Comparison of ENCODE assay signal across 1 cellular context in the genomic region with DNA sequence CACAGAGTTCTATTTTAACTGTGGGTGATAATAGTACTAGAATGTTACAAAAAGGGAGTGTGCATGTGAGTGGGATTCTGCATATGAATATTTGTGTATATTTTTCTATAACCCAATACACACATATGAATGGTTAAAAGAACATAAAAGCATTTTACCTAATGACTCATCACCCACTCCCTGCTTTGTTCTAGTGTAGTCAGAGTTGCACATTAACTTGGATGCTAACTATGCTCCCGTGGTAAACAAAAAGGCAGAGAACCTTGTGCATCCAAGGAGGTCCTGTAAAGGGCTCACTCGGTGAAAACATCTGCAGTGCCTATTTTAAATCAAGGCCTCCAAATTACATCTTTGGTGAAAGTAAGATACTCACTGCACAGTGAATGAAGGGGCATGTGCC.
TF ChIP-seq lines count a peak whose summit lies in the region.

No MANE protein-coding gene starts in this region.

TF ChIP-seq in HepG2, 621 proteins besides CTCF, POLR2A, EP300 and RAD21 (continued from another document and continues in another):
- TF ChIP-seq FOXA3 (CRISPR knock-in tag; IDR thresholded peaks at IDR 0.05) (peak; percentile 10; the same call in 1 of the 2 replicates), SOX5 (CRISPR knock-in tag; IDR thresholded peaks at IDR 0.05; ENCODE audit: borderline replicate concordance) (peak; percentile 73; the same call in 1 of the 2 replicates), BRD4 (CRISPR knock-in tag; IDR thresholded peaks at IDR 0.05) (no peak), TCF7 (IDR thresholded peaks at IDR 0.05; ENCODE audit: low read depth) (peak; percentile 18; the same call in 1 of the 2 replicates), REL (CRISPR knock-in tag; conservative IDR thresholded peaks at IDR 0.05) (no peak), GATA4 (IDR thresholded peaks at IDR 0.05; ENCODE audit: borderline replicate concordance, low read depth) (no peak), ISX (CRISPR knock-in tag; conservative IDR thresholded peaks at IDR 0.05) (no peak), SAP130 (CRISPR knock-in tag; IDR thresholded peaks at IDR 0.05; ENCODE audit: low read depth) (no peak), ZFP1 (CRISPR knock-in tag; IDR thresholded peaks at IDR 0.05) (no peak), NR3C1 (CRISPR knock-in tag; IDR thresholded peaks at IDR 0.05) (no peak), NCOA1 (CRISPR knock-in tag; IDR thresholded peaks at IDR 0.05) (no peak), SRSF9 (IDR thresholded peaks at IDR 0.05; ENCODE audit: borderline replicate concordance, insufficient read depth, low read depth, low read length, poor library complexity, severe bottlenecking) (no peak), SMC3 (IDR thresholded peaks at IDR 0.05; ENCODE audit: low read length) (no peak), HDAC1 (CRISPR knock-in tag; IDR thresholded peaks at IDR 0.05) (no peak), RBFOX2 (IDR thresholded peaks at IDR 0.05; ENCODE audit: low read depth, low read length) (no peak), FOSL2 (CRISPR knock-in tag; IDR thresholded peaks at IDR 0.05) (peak; percentile 66), ZFAT (CRISPR knock-in tag; conservative IDR thresholded peaks at IDR 0.05) (no peak), JUND (CRISPR knock-in tag; IDR thresholded peaks at IDR 0.05) (no peak), ARNT2 (CRISPR knock-in tag; IDR thresholded peaks at IDR 0.05; ENCODE audit: low read depth) (no peak), ZNF484 (CRISPR knock-in tag; IDR thresholded peaks at IDR 0.05; ENCODE audit: borderline replicate concordance, low read depth) (no peak), SOX13 (IDR thresholded peaks at IDR 0.05) (no peak), SOX13 (CRISPR knock-in tag; conservative IDR thresholded peaks at IDR 0.05 in 1 of 2, IDR thresholded peaks at IDR 0.05 in 1 of 2) (peak in 1 of 2 experiments; percentile 43; a peak in 1 of 4 replicates), BHLHE40 (IDR thresholded peaks at IDR 0.05; ENCODE audit: low read length) (no peak)
- TF ChIP-seq, protein P1, sequence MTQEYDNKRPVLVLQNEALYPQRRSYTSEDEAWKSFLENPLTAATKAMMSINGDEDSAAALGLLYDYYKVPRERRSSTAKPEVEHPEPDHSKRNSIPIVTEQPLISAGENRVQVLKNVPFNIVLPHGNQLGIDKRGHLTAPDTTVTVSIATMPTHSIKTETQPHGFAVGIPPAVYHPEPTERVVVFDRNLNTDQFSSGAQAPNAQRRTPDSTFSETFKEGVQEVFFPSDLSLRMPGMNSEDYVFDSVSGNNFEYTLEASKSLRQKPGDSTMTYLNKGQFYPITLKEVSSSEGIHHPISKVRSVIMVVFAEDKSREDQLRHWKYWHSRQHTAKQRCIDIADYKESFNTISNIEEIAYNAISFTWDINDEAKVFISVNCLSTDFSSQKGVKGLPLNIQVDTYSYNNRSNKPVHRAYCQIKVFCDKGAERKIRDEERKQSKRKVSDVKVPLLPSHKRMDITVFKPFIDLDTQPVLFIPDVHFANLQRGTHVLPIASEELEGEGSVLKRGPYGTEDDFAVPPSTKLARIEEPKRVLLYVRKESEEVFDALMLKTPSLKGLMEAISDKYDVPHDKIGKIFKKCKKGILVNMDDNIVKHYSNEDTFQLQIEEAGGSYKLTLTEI (CRISPR knock-in tag; conservative IDR thresholded peaks at IDR 0.05) = no peak
- TF ChIP-seq, protein P2, sequence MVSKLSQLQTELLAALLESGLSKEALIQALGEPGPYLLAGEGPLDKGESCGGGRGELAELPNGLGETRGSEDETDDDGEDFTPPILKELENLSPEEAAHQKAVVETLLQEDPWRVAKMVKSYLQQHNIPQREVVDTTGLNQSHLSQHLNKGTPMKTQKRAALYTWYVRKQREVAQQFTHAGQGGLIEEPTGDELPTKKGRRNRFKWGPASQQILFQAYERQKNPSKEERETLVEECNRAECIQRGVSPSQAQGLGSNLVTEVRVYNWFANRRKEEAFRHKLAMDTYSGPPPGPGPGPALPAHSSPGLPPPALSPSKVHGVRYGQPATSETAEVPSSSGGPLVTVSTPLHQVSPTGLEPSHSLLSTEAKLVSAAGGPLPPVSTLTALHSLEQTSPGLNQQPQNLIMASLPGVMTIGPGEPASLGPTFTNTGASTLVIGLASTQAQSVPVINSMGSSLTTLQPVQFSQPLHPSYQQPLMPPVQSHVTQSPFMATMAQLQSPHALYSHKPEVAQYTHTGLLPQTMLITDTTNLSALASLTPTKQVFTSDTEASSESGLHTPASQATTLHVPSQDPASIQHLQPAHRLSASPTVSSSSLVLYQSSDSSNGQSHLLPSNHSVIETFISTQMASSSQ (IDR thresholded peaks at IDR 0.05; ENCODE audit: low read depth) = peak; percentile 38; the same call in 1 of the 2 replicates
- TF ChIP-seq, protein P2 (CRISPR knock-in tag; IDR thresholded peaks at IDR 0.05; ENCODE audit: borderline replicate concordance) = no peak
- TF ChIP-seq, protein P3, sequence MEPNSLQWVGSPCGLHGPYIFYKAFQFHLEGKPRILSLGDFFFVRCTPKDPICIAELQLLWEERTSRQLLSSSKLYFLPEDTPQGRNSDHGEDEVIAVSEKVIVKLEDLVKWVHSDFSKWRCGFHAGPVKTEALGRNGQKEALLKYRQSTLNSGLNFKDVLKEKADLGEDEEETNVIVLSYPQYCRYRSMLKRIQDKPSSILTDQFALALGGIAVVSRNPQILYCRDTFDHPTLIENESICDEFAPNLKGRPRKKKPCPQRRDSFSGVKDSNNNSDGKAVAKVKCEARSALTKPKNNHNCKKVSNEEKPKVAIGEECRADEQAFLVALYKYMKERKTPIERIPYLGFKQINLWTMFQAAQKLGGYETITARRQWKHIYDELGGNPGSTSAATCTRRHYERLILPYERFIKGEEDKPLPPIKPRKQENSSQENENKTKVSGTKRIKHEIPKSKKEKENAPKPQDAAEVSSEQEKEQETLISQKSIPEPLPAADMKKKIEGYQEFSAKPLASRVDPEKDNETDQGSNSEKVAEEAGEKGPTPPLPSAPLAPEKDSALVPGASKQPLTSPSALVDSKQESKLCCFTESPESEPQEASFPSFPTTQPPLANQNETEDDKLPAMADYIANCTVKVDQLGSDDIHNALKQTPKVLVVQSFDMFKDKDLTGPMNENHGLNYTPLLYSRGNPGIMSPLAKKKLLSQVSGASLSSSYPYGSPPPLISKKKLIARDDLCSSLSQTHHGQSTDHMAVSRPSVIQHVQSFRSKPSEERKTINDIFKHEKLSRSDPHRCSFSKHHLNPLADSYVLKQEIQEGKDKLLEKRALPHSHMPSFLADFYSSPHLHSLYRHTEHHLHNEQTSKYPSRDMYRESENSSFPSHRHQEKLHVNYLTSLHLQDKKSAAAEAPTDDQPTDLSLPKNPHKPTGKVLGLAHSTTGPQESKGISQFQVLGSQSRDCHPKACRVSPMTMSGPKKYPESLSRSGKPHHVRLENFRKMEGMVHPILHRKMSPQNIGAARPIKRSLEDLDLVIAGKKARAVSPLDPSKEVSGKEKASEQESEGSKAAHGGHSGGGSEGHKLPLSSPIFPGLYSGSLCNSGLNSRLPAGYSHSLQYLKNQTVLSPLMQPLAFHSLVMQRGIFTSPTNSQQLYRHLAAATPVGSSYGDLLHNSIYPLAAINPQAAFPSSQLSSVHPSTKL (CRISPR knock-in tag; IDR thresholded peaks at IDR 0.05) = no peak
- TF ChIP-seq, protein P4, sequence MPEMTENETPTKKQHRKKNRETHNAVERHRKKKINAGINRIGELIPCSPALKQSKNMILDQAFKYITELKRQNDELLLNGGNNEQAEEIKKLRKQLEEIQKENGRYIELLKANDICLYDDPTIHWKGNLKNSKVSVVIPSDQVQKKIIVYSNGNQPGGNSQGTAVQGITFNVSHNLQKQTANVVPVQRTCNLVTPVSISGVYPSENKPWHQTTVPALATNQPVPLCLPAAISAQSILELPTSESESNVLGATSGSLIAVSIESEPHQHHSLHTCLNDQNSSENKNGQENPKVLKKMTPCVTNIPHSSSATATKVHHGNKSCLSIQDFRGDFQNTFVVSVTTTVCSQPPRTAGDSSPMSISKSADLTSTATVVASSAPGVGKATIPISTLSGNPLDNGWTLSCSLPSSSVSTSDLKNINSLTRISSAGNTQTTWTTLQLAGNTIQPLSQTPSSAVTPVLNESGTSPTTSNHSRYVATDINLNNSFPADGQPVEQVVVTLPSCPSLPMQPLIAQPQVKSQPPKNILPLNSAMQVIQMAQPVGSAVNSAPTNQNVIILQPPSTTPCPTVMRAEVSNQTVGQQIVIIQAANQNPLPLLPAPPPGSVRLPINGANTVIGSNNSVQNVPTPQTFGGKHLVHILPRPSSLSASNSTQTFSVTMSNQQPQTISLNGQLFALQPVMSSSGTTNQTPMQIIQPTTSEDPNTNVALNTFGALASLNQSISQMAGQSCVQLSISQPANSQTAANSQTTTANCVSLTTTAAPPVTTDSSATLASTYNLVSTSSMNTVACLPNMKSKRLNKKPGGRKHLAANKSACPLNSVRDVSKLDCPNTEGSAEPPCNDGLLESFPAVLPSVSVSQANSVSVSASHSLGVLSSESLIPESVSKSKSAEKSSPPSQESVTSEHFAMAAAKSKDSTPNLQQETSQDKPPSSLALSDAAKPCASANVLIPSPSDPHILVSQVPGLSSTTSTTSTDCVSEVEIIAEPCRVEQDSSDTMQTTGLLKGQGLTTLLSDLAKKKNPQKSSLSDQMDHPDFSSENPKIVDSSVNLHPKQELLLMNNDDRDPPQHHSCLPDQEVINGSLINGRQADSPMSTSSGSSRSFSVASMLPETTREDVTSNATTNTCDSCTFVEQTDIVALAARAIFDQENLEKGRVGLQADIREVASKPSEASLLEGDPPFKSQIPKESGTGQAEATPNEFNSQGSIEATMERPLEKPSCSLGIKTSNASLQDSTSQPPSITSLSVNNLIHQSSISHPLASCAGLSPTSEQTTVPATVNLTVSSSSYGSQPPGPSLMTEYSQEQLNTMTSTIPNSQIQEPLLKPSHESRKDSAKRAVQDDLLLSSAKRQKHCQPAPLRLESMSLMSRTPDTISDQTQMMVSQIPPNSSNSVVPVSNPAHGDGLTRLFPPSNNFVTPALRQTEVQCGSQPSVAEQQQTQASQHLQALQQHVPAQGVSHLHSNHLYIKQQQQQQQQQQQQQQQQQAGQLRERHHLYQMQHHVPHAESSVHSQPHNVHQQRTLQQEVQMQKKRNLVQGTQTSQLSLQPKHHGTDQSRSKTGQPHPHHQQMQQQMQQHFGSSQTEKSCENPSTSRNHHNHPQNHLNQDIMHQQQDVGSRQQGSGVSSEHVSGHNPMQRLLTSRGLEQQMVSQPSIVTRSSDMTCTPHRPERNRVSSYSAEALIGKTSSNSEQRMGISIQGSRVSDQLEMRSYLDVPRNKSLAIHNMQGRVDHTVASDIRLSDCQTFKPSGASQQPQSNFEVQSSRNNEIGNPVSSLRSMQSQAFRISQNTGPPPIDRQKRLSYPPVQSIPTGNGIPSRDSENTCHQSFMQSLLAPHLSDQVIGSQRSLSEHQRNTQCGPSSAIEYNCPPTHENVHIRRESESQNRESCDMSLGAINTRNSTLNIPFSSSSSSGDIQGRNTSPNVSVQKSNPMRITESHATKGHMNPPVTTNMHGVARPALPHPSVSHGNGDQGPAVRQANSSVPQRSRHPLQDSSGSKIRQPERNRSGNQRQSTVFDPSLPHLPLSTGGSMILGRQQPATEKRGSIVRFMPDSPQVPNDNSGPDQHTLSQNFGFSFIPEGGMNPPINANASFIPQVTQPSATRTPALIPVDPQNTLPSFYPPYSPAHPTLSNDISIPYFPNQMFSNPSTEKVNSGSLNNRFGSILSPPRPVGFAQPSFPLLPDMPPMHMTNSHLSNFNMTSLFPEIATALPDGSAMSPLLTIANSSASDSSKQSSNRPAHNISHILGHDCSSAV (CRISPR knock-in tag; IDR thresholded peaks at IDR 0.05; ENCODE audit: borderline replicate concordance) = no peak
- TF ChIP-seq, protein P5, sequence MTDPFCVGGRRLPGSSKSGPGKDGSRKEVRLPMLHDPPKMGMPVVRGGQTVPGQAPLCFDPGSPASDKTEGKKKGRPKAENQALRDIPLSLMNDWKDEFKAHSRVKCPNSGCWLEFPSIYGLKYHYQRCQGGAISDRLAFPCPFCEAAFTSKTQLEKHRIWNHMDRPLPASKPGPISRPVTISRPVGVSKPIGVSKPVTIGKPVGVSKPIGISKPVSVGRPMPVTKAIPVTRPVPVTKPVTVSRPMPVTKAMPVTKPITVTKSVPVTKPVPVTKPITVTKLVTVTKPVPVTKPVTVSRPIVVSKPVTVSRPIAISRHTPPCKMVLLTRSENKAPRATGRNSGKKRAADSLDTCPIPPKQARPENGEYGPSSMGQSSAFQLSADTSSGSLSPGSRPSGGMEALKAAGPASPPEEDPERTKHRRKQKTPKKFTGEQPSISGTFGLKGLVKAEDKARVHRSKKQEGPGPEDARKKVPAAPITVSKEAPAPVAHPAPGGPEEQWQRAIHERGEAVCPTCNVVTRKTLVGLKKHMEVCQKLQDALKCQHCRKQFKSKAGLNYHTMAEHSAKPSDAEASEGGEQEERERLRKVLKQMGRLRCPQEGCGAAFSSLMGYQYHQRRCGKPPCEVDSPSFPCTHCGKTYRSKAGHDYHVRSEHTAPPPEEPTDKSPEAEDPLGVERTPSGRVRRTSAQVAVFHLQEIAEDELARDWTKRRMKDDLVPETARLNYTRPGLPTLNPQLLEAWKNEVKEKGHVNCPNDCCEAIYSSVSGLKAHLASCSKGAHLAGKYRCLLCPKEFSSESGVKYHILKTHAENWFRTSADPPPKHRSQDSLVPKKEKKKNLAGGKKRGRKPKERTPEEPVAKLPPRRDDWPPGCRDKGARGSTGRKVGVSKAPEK (CRISPR knock-in tag; IDR thresholded peaks at IDR 0.05; ENCODE audit: borderline replicate concordance) = no peak
- TF ChIP-seq, protein P6, sequence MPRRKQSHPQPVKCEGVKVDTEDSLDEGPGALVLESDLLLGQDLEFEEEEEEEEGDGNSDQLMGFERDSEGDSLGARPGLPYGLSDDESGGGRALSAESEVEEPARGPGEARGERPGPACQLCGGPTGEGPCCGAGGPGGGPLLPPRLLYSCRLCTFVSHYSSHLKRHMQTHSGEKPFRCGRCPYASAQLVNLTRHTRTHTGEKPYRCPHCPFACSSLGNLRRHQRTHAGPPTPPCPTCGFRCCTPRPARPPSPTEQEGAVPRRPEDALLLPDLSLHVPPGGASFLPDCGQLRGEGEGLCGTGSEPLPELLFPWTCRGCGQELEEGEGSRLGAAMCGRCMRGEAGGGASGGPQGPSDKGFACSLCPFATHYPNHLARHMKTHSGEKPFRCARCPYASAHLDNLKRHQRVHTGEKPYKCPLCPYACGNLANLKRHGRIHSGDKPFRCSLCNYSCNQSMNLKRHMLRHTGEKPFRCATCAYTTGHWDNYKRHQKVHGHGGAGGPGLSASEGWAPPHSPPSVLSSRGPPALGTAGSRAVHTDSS (CRISPR knock-in tag; conservative IDR thresholded peaks at IDR 0.05) = no peak
- TF ChIP-seq, protein P7, sequence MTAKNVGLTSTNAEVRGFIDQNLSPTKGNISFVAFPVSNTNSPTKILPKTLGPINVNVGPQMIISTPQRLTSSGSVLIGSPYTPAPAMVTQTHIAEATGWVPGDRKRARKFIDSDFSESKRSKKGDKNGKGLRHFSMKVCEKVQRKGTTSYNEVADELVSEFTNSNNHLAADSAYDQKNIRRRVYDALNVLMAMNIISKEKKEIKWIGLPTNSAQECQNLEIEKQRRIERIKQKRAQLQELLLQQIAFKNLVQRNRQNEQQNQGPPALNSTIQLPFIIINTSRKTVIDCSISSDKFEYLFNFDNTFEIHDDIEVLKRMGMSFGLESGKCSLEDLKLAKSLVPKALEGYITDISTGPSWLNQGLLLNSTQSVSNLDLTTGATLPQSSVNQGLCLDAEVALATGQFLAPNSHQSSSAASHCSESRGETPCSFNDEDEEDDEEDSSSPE (CRISPR knock-in tag; IDR thresholded peaks at IDR 0.05) = no peak
